ENCODE assay signal across 8 cellular contexts in the genomic region with DNA sequence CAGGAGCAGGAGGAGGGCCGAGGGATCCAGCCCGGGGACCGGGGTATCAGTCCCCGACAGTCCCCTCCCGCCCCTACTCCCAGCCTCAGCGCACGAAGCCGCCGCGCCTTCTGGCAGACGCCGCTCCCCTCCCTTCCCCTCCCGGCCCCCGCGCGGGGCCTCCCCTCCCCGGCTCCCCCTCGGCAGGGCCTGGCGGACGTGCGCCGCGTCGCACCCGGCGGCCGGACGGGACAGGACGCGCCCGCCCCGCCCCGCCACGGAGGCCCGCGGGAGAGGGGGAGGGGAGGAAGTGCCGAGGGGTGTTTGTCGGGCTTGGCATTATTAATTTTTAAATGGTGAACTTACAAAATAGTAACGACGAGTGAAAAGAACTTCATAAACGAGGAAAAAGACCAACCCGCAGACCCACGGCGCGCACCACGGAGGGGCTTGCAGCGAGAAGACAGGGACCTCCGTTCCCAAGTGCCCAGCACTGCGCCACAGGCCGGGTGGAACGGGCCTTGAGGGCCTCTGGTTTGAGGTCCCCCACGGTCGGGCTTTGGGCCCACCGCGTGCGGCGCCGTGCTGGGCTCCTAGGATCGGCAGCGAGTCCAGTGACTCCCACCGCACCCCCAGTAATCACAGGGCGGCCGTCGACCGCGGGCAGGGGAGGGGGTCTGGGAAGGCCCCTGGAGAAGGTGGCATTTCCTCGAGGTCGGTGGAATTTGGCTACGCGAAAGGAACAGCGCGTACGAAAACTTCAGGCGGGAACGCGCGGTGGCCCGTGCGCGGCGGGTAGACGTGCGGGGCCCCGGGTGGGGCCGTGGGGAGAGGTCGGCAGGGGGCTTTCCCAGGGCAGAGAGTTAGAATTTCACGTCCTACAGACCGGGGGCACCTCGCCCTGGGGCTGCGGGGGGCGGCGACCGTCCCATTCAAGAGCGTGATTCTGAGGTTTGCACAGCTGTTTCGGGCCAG. TPM values are rescaled to one million over a fixed set of nuclear protein-coding genes. Genes with fewer than 3 reads are reported as not detected.
A peak's percentile ranks its signal among the peaks of the same experiment; 100 is the strongest.
DNase-seq lines count a peak whose midpoint lies in the region; ATAC-seq and TF ChIP-seq lines count a peak whose summit lies in the region.

No MANE protein-coding gene starts in this region.

- H3K27ac ChIP-seq in AG04450 (ENCODE audit: low read depth, low read length) (peak overlapping the region; percentile 78), RWPE2 (ENCODE audit: poor library complexity, severe bottlenecking) (peak overlapping the region; percentile 96), ovary (peak overlapping the region; percentile 97 to 98)

- no peaks in the 10 kb centered on the region for H3K27me3 ChIP-seq in AG04450 (ENCODE audit: control insufficient read depth, insufficient read depth, low read length)
- H3K27me3 ChIP-seq in RWPE2 (ENCODE audit: insufficient read depth, poor library complexity, severe bottlenecking) = no peaks in the 10 kb centered on the region
- no peaks in the 10 kb centered on the region for H3K27me3 ChIP-seq in ovary

- DNase-seq in AG04450 (ENCODE audit: low read depth, low spot score) (no peak), RWPE2 (ENCODE audit: low spot score) (no peak), cardiac septum (ENCODE audit: low spot score) (peak; percentile 94), ovary (peak; percentile 87 to 90 (median 88))
- peak; percentile 79 for DNase-seq in activated naive CD8-positive, alpha-beta T cell treated with anti-CD3 and anti-CD28 coated beads, Interleukin-2, amount 50 U/mL, for 24 hours

- POLR2A ChIA-PET in AG04450 (lab: Yijun Ruan, JAX) = interaction anchor here (1.0 kb wide), 1 partner anchor 114 kb away, joined by 3 read pairs; no protein-coding TSS in a partner anchor

- H3K27ac Mint-ChIP-seq in activated naive CD8-positive, alpha-beta T cell treated with anti-CD3 and anti-CD28 coated beads, Interleukin-2, amount 50 U/mL, for 24 hours = peak overlapping the region; percentile 79

- TF ChIP-seq POLR2A in GM18505 (IDR thresholded peaks at IDR 0.05; ENCODE audit: borderline replicate concordance, extremely low read depth, insufficient read depth, insufficient read length) (peak; percentile 7), ovary (IDR thresholded peaks at IDR 0.05) (peak; percentile 53)

- H3K4me3 ChIP-seq in AG04450 (ENCODE audit: low read depth, low read length) (peak overlapping the region; percentile 79), RWPE2 (ENCODE audit: severe bottlenecking) (peak overlapping the region; percentile 73), ovary (peak overlapping the region; percentile 99)

- TF ChIP-seq CTCF in AG04450 (IDR thresholded peaks at IDR 0.05; ENCODE audit: low read depth, low read length) (no peak), RWPE2 (IDR thresholded peaks at IDR 0.05; ENCODE audit: poor library complexity, severe bottlenecking) (no peak), ovary (IDR thresholded peaks at IDR 0.05) (peak in 1 of 3 donors; percentile 20)

- CTCF ChIA-PET in AG04450 (lab: Charles Lee) = no interaction called here

- H3K9me3 ChIP-seq in AG04450 (ENCODE audit: control insufficient read depth, insufficient read depth, low read length) = no peaks in the 10 kb centered on the region; the same call in 1 of the 2 replicates
- H3K9me3 ChIP-seq in RWPE2 (ENCODE audit: severe bottlenecking) = no peaks in the 10 kb centered on the region
- no peaks in the 10 kb centered on the region for H3K9me3 ChIP-seq in ovary

- H3K9me3 Mint-ChIP-seq in activated naive CD8-positive, alpha-beta T cell treated with anti-CD3 and anti-CD28 coated beads, Interleukin-2, amount 50 U/mL, for 24 hours = no peaks in the 10 kb centered on the region

- ATAC-seq in GM18505 (IDR thresholded peaks at IDR 0.05; ENCODE audit: unreplicated experiment) (peak; percentile 25), HG03196 (IDR thresholded peaks at IDR 0.05; ENCODE audit: unreplicated experiment) (peak; percentile 28), RWPE2 (ENCODE audit: low read depth) (peak; percentile 24), GM18517 (IDR thresholded peaks at IDR 0.05; ENCODE audit: unreplicated experiment) (no peak)
- ATAC-seq in activated naive CD8-positive, alpha-beta T cell treated with anti-CD3 and anti-CD28 coated beads, Interleukin-2, amount 50 U/mL, for 24 hours = peak; percentile 9

- H3K4me1 Mint-ChIP-seq in activated naive CD8-positive, alpha-beta T cell treated with anti-CD3 and anti-CD28 coated beads, Interleukin-2, amount 50 U/mL, for 24 hours = peaks cover 47% of the 10 kb centered on the region

- H3K4me1 ChIP-seq in RWPE2 (ENCODE audit: insufficient read depth, poor library complexity, severe bottlenecking) (no peaks in the 10 kb centered on the region), ovary (ENCODE audit: insufficient read depth) (peaks cover 10% of the 10 kb centered on the region)

- no peaks in the 10 kb centered on the region for H3K27me3 Mint-ChIP-seq in activated naive CD8-positive, alpha-beta T cell treated with anti-CD3 and anti-CD28 coated beads, Interleukin-2, amount 50 U/mL, for 24 hours

- intact Hi-C loops in cardiac septum (cut with DNase I) = loop anchor here (1.0 to 5.0 kb wide), 3 partner anchors 126 to 181 kb away; a partner anchor contains a TSS
- intact Hi-C loops in ovary (cut with DNase I) = loop anchor here in 2 of 4 donors (2.0 to 10.0 kb wide), 3 partner anchors 106 to 214 kb away; a partner anchor contains a TSS

- H3K36me3 ChIP-seq in RWPE2 (ENCODE audit: low read depth) = peaks cover 22% of the 10 kb centered on the region
- no peaks in the 10 kb centered on the region for H3K36me3 ChIP-seq in ovary

- 1 to 2% (median 2%) methylated on average over 62 to 95 of the region's 95 CpGs for WGBS in ovary, 3 donors

- H3K36me3 Mint-ChIP-seq in activated naive CD8-positive, alpha-beta T cell treated with anti-CD3 and anti-CD28 coated beads, Interleukin-2, amount 50 U/mL, for 24 hours (ENCODE audit: low read depth) = peaks cover 7% of the 10 kb centered on the region

- peak overlapping the region; percentile 85 for H3K4me3 Mint-ChIP-seq in activated naive CD8-positive, alpha-beta T cell treated with anti-CD3 and anti-CD28 coated beads, Interleukin-2, amount 50 U/mL, for 24 hours

- TF ChIP-seq EP300 in ovary (IDR thresholded peaks at IDR 0.05) = no peak

RNA-seq across cellular contexts. Expression of a gene that starts 1.0 kb away (rescaled TPM):
- polyA plus RNA-seq in AG04450 (2011; rRNA removed) (51.3 and 66.6 TPM in 2 replicates), ovary (100 to 1,000 TPM in 1 of 2 donors, 10 to 100 TPM in 1; 38.6 to 135 TPM)
- 77.8 and 111 TPM in 2 replicates for polyA minus RNA-seq in AG04450 (2011; rRNA and poly(A)+ RNA removed)
- total RNA-seq in cardiac septum (100 TPM), ovary (100 to 1,000 TPM in 5 of 7 donors, 10 to 100 TPM in 2; 68.8 to 211 (median 159) TPM)

RNA-seq across cellular contexts. Expression of a gene that starts 16.6 kb away (rescaled TPM):
- polyA plus RNA-seq in AG04450 (2011; rRNA removed) = 0.04 TPM in 1 of 2 replicates, not detected in the other
- 0.14 TPM in 1 of 2 replicates, not detected in the other for polyA minus RNA-seq in AG04450 (2011; rRNA and poly(A)+ RNA removed)
- total RNA-seq in cardiac septum = 6.4 TPM
- 10 to 100 TPM in 3 of 7 donors, 1 to 10 TPM in 4; 1.0 to 28.9 (median 8.7) TPM for total RNA-seq in ovary
- 1 to 10 TPM in 1 of 2 donors, under 1 TPM in 1; 0.83 to 3.0 TPM for polyA plus RNA-seq in ovary

RNA-seq across cellular contexts. Expression of a gene that starts 20.2 kb away (rescaled TPM):
- polyA plus RNA-seq in AG04450 (2011; rRNA removed) (0.06 TPM in 1 of 2 replicates, not detected in the other), ovary (under 1 TPM in 1 of 2 donors, not detected in 1; 0.05 TPM)
- not detected in 2 replicates for polyA minus RNA-seq in AG04450 (2011; rRNA and poly(A)+ RNA removed)
- total RNA-seq in cardiac septum (not detected), ovary (1 to 10 TPM in 1 of 7 donors, under 1 TPM in 1, not detected in 5; 0.38 to 1.3 TPM)

RNA-seq across cellular contexts. Expression of a gene that starts 42.1 kb away (rescaled TPM):
- polyA plus RNA-seq in AG04450 (2011; rRNA removed) (not detected in 2 replicates), ovary (under 1 TPM in 1 of 2 donors, not detected in 1; 0.12 TPM)
- polyA minus RNA-seq in AG04450 (2011; rRNA and poly(A)+ RNA removed) = 0.43 and 0.46 TPM in 2 replicates
- total RNA-seq in cardiac septum (not detected), ovary (1 to 10 TPM in 5 of 7 donors, not detected in 2; 1.2 to 9.4 (median 1.4) TPM)

Comparison
In these comparisons a context has a peak if more than half of its experiments do, and no peak if none do; other contexts are left out.
1. DNase-seq: peak in activated naive CD8-positive, alpha-beta T cell treated with anti-CD3 and anti-CD28 coated beads, Interleukin-2, amount 50 U/mL, for 24 hours (single experiment), cardiac septum (single experiment) and ovary (5 of 5); none in AG04450 (single experiment) and RWPE2 (single experiment).
2. Peak in every context shown above with its lines, with median percentiles within 50 percentile points of each other: H3K27ac ChIP-seq and H3K4me3 ChIP-seq.